Comparison of ENCODE assay signal across 17 cellular contexts in genomic region chr17:11221721-11222120, GRCh38. TPM values are rescaled to one million over a fixed set of nuclear protein-coding genes. Genes with fewer than 3 reads are reported as not detected.
DNase-seq lines count a peak whose midpoint lies in the region; ATAC-seq and TF ChIP-seq lines count a peak whose summit lies in the region.
"Had no signal": no experiment of that assay in that cellular context is flagged by ENCODE, and none has a peak within 500 bp of the region (broad histone marks: within the 10 kb centered on the region; RNA-seq: fewer than 3 reads in every experiment).

No MANE protein-coding gene starts in this region.

- H3K4me1 ChIP-seq in upper lobe of right lung, result no peaks in the 10 kb centered on the region

- H3K9me3 Mint-ChIP-seq in endothelial cell (ENCODE audit: unreplicated experiment) (peaks cover 44% of the 10 kb centered on the region), progenitor cell of endocrine pancreas (ENCODE audit: low read depth) (no peaks in the 10 kb centered on the region)

- no peak for TF ChIP-seq CTCF in VCaP (conservative IDR thresholded peaks at IDR 0.05)
- TF ChIP-seq CTCF in endothelial cell (IDR thresholded peaks at IDR 0.05; ENCODE audit: unreplicated experiment), result no peak
- TF ChIP-seq CTCF in progenitor cell of endocrine pancreas (IDR thresholded peaks at IDR 0.05; ENCODE audit: unreplicated experiment), result no peak
- no peak for TF ChIP-seq CTCF in upper lobe of right lung (IDR thresholded peaks at IDR 0.05)

- peaks cover 12% of the 10 kb centered on the region for H3K36me3 Mint-ChIP-seq in endothelial cell (ENCODE audit: low read depth, unreplicated experiment)
- no peaks in the 10 kb centered on the region for H3K36me3 Mint-ChIP-seq in progenitor cell of endocrine pancreas (ENCODE audit: insufficient read depth)
- H3K36me3 Mint-ChIP-seq: CD4-positive, alpha-beta memory T cell had no signal

- H3K4me1 Mint-ChIP-seq in endothelial cell (ENCODE audit: unreplicated experiment) (no peaks in the 10 kb centered on the region), progenitor cell of endocrine pancreas (ENCODE audit: low read depth) (peaks cover 12% of the 10 kb centered on the region)
- H3K4me1 Mint-ChIP-seq: CD4-positive, alpha-beta memory T cell had no signal

- DNase-seq in endothelial cell (ENCODE audit: low spot score) (no peak), progenitor cell of endocrine pancreas (ENCODE audit: low spot score, unreplicated experiment) (no peak), upper lobe of right lung (no peak)
- DNase-seq: C1 segment of cervical spinal cord; CD4-positive, alpha-beta memory T cell; COR-L47; DMS153; DND-41; GOT3; H7 had no signal

- H3K27ac Mint-ChIP-seq in endothelial cell (ENCODE audit: unreplicated experiment) (peak overlapping the region; percentile 61), progenitor cell of endocrine pancreas (peak overlapping the region; percentile 86)
- H3K27ac Mint-ChIP-seq: CD4-positive, alpha-beta memory T cell had no signal

- no peaks in the 10 kb centered on the region for H3K9me3 ChIP-seq in upper lobe of right lung

- intact Hi-C loops in upper lobe of right lung (cut with DNase I), result no loop called here

- H3K27me3 Mint-ChIP-seq in endothelial cell (ENCODE audit: unreplicated experiment) (peaks cover 11% of the 10 kb centered on the region), progenitor cell of endocrine pancreas (peaks cover 7% of the 10 kb centered on the region)

- H3K36me3 ChIP-seq in upper lobe of right lung, result no peaks in the 10 kb centered on the region

- no peak overlapping the region for H3K4me3 ChIP-seq in upper lobe of right lung
- H3K4me3 ChIP-seq: GM12878 had no signal

- H3K4me3 Mint-ChIP-seq in endothelial cell (ENCODE audit: unreplicated experiment) (no peak overlapping the region), progenitor cell of endocrine pancreas (ENCODE audit: low read depth) (no peak overlapping the region)
- H3K4me3 Mint-ChIP-seq: CD4-positive, alpha-beta memory T cell had no signal

- H3K27ac ChIP-seq in VCaP (peak overlapping the region; percentile 71), upper lobe of right lung (no peak overlapping the region)

- H3K27me3 ChIP-seq in upper lobe of right lung, result peaks cover 8% of the 10 kb centered on the region

- ATAC-seq in upper lobe of right lung (peak; percentile 43), GM21737 (IDR thresholded peaks at IDR 0.05; ENCODE audit: unreplicated experiment) (no peak), GM18870 (IDR thresholded peaks at IDR 0.05; ENCODE audit: unreplicated experiment) (no peak), GM21447 (IDR thresholded peaks at IDR 0.05; ENCODE audit: unreplicated experiment) (no peak)
- ATAC-seq: GM12878, HCT116 had no signal

RNA-seq across cellular contexts. Expression of gene SHISA6, which starts 19.3 kb away (rescaled TPM):
- total RNA-seq in endothelial cell (ENCODE audit: unreplicated experiment), result not detected
- total RNA-seq in progenitor cell of endocrine pancreas, result 1.0 and 1.2 TPM in 2 replicates
- total RNA-seq in upper lobe of right lung, result not detected
- total RNA-seq: A172; CD4-positive, alpha-beta memory T cell; GM12878 had no signal
